Comparison of ENCODE assay signal across 1 cellular context in the genomic region with DNA sequence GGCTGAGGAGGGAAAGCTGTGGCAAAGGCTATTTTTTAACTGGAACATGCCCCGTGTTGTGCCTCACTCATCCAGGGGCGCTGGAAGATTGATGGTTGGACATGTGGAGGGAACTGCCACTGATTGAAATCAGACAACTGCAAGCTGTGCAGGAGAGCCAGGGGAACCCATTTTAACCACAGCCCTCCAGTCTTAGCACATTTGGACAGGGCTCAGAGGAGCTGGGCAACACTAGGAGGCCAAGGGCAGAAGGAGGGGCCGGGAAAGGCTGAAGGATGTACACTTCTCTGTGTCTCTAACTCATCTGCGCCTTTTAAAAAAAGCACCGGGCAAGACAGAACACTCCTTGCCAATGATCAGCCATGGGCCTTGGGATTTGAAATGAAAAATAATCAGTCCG.
TF ChIP-seq lines count a peak whose summit lies in the region.

No MANE protein-coding gene starts in this region.

TF ChIP-seq in IMR-90, 13 proteins besides CTCF, POLR2A, EP300 and RAD21:
- TF ChIP-seq MXI1 (IDR thresholded peaks at IDR 0.05; ENCODE audit: borderline replicate concordance, low read depth, low read length) (no peak), SMC3 (IDR thresholded peaks at IDR 0.05; ENCODE audit: low read depth, low read length) (no peak), RFX5 (IDR thresholded peaks at IDR 0.05; ENCODE audit: low read depth, low read length) (no peak), BHLHE40 (IDR thresholded peaks at IDR 0.05; ENCODE audit: low read depth, low read length) (no peak), ELK1 (IDR thresholded peaks at IDR 0.05; ENCODE audit: borderline replicate concordance, low read depth, low read length) (no peak), MAFK (IDR thresholded peaks at IDR 0.05; ENCODE audit: low read depth, low read length) (no peak), MAZ (IDR thresholded peaks at IDR 0.05; ENCODE audit: borderline replicate concordance, low read depth, low read length) (no peak), NFE2L2 (IDR thresholded peaks at IDR 0.05; ENCODE audit: low read depth, low read length) (no peak), CEBPB (IDR thresholded peaks at IDR 0.05; ENCODE audit: low read depth, low read length) (no peak), CHD1 (IDR thresholded peaks at IDR 0.05; ENCODE audit: low read depth, low read length) (no peak), FOS (IDR thresholded peaks at IDR 0.05; ENCODE audit: low read depth, low read length) (no peak), RCOR1 (IDR thresholded peaks at IDR 0.05; ENCODE audit: insufficient replicate concordance, low read length) (no peak)
- TF ChIP-seq, protein P1, sequence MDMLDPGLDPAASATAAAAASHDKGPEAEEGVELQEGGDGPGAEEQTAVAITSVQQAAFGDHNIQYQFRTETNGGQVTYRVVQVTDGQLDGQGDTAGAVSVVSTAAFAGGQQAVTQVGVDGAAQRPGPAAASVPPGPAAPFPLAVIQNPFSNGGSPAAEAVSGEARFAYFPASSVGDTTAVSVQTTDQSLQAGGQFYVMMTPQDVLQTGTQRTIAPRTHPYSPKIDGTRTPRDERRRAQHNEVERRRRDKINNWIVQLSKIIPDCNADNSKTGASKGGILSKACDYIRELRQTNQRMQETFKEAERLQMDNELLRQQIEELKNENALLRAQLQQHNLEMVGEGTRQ (IDR thresholded peaks at IDR 0.05; ENCODE audit: low read depth, low read length), result no peak
